ENCODE assay signal across 14 cellular contexts in the genomic region with DNA sequence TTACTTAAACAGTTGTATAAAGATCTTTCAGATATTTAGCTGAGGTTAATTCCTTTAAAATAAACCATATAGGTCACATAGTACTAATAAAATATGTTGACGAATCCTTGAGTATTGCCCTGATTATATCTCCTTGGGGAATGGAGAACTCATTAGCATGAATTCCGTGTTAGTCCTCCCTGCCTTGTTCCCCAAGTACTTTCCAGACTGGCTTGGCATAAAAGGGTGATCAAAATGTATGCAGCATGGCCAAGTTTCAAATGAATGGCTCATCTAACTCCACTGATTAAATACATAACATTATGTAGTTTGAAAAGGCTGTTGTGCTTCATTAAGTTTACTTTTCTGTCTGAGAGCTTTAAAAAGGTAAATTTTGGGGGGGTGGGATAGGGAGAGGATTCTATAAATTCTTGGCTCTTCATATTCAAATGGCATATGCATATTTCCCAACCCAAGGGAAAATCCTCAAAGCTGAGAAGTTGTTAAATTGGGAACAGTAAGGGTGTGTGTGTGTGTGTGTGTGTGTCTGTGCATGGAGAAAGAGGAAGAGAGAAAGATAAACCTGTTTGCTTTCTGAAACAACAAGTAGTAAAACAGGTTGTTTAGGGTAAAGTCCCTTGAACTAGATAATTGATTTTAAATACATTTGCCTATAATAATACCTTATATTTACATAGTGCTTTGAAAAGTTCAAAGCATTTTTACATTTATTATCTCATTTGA. TPM values are rescaled to one million over a fixed set of nuclear protein-coding genes. Genes with fewer than 3 reads are reported as not detected.
DNase-seq lines count a peak whose midpoint lies in the region; ATAC-seq, FAIRE-seq and TF ChIP-seq lines count a peak whose summit lies in the region.
"Had no signal": no experiment of that assay in that cellular context is flagged by ENCODE, and none has a peak within 500 bp of the region (broad histone marks: within the 10 kb centered on the region; RNA-seq: fewer than 3 reads in every experiment).

No MANE protein-coding gene starts in this region.

- H3K4me2 ChIP-seq in DOHH2 (ENCODE audit: low read length), result peak overlapping the region; percentile 34

- H3K9me3 Mint-ChIP-seq in nephron, result no peaks in the 10 kb centered on the region
- H3K9me3 Mint-ChIP-seq: activated naive CD4-positive, alpha-beta T cell treated with anti-CD3 and anti-CD28 coated beads for 36 hours; CD14-positive monocyte had no signal

- no peaks in the 10 kb centered on the region; the same call in 1 of the 2 replicates for H3K27me3 ChIP-seq in DOHH2 (ENCODE audit: control insufficient read depth, low read length)
- H3K27me3 ChIP-seq in bronchial epithelial cell (ENCODE audit: control insufficient read depth, insufficient read depth, low read length), result no peaks in the 10 kb centered on the region
- H3K27me3 ChIP-seq: Peyer's patch had no signal

- peak overlapping the region in 1 of 3 experiments; percentile 20 for H3K4me3 Mint-ChIP-seq in nephron
- H3K4me3 Mint-ChIP-seq: activated naive CD4-positive, alpha-beta T cell treated with anti-CD3 and anti-CD28 coated beads for 36 hours; CD14-positive monocyte had no signal

- peaks cover 28% of the 10 kb centered on the region for H3K4me1 Mint-ChIP-seq in nephron

- peak overlapping the region; percentile 38 to 80 (median 78) for H3K27ac Mint-ChIP-seq in nephron
- H3K27ac Mint-ChIP-seq: activated naive CD4-positive, alpha-beta T cell treated with anti-CD3 and anti-CD28 coated beads for 36 hours; CD14-positive monocyte had no signal

- H3K4me3 ChIP-seq in DOHH2 (ENCODE audit: low read length) (no peak overlapping the region), LNCaP clone FGC (ENCODE audit: low read depth, low read length) (0 out of 2 replicates have a peak overlapping the region, but pooled peaks have one; percentile 10), bronchial epithelial cell (ENCODE audit: low read depth, low read length) (no peak overlapping the region)
- H3K4me3 ChIP-seq: Peyer's patch had no signal

- H3K27ac ChIP-seq in DOHH2 (ENCODE audit: low read depth, low read length), result no peak overlapping the region

- FAIRE-seq in bronchial epithelial cell (lab: Jason Lieb, UNC) (no peak), GM19239 (lab: Jason Lieb, UNC) (no peak)

- H4K20me1 ChIP-seq in DOHH2 (ENCODE audit: control insufficient read depth, insufficient read depth, low read depth, low read length), result no peaks in the 10 kb centered on the region

- peaks cover 13% of the 10 kb centered on the region for H3F3A ChIP-seq in DOHH2 (ENCODE audit: control insufficient read depth, insufficient read depth)

- H3K36me3 ChIP-seq in DOHH2 (ENCODE audit: control insufficient read depth, low read length) (no peaks in the 10 kb centered on the region; the same call in 1 of the 2 replicates), bronchial epithelial cell (ENCODE audit: control insufficient read depth, insufficient read depth, low read length) (no peaks in the 10 kb centered on the region)
- H3K36me3 ChIP-seq: Peyer's patch had no signal

- no peaks in the 10 kb centered on the region for H3K9me2 ChIP-seq in DOHH2 (replicated peaks; ENCODE audit: control insufficient read depth, low read length)

- no peaks in the 10 kb centered on the region for H3K36me3 Mint-ChIP-seq in nephron (ENCODE audit: low read depth)
- H3K36me3 Mint-ChIP-seq: CD14-positive monocyte had no signal

- H3K9me3 ChIP-seq in DOHH2 (ENCODE audit: control insufficient read depth, insufficient read depth, low read length), result no peaks in the 10 kb centered on the region
- H3K9me3 ChIP-seq: Peyer's patch had no signal

- TF ChIP-seq CTCF in DOHH2 (IDR thresholded peaks at IDR 0.05; ENCODE audit: low read depth, low read length, poor library complexity, severe bottlenecking), result no peak
- no peak for TF ChIP-seq CTCF in LNCaP clone FGC (IDR thresholded peaks at IDR 0.05; ENCODE audit: control insufficient read depth, extremely low read depth, insufficient read depth)
- no peak for TF ChIP-seq CTCF in bronchial epithelial cell (IDR thresholded peaks at IDR 0.05; ENCODE audit: insufficient read depth, low read length, severe bottlenecking)
- TF ChIP-seq CTCF in nephron (IDR thresholded peaks at IDR 0.05; ENCODE audit: unreplicated experiment in 3 of 3), result no peak

- H3K4me1 ChIP-seq in DOHH2 (ENCODE audit: control insufficient read depth, low read length), result peaks cover 38% of the 10 kb centered on the region

- H3K27me3 Mint-ChIP-seq in nephron (ENCODE audit: low read depth), result no peaks in the 10 kb centered on the region

- no peak for ATAC-seq in HG03565 (IDR thresholded peaks at IDR 0.05; ENCODE audit: unreplicated experiment)
- ATAC-seq: right cardiac atrium had no signal

- H3K79me2 ChIP-seq in DOHH2 (ENCODE audit: control insufficient read depth, low read length), result no peaks in the 10 kb centered on the region

- DNase-seq in LNCaP clone FGC (ENCODE audit: low read depth) (peak; percentile 90), bronchial epithelial cell (ENCODE audit: low read depth) (peak; percentile 22), GM19239 (ENCODE audit: insufficient read length, low spot score) (no peak), HCEC 1CT (no peak), DMS114 treated with DMSO at 0.1 percent for 48 hours (lab: John Stamatoyannopoulos, UW; ENCODE audit: unreplicated experiment) (no peak)
- DNase-seq: activated naive CD4-positive, alpha-beta T cell treated with anti-CD3 and anti-CD28 coated beads for 36 hours; cerebellar nuclear complex; NCI-H2227 treated with DMSO at 0.1 percent for 48 hours; Peyer's patch; right cardiac atrium had no signal

RNA-seq across cellular contexts. Expression of a gene that starts 4.8 kb away (rescaled TPM):
- 39.5 and 44.2 TPM in 2 replicates for total RNA-seq in bronchial epithelial cell

Comparison
In these comparisons a context has a peak if more than half of its experiments do, and no peak if none do; other contexts are left out.
1. DNase-seq: peak in LNCaP clone FGC (single experiment) and bronchial epithelial cell (single experiment); none in GM19239 (single experiment), HCEC 1CT (single experiment) and DMS114 treated with DMSO at 0.1 percent for 48 hours (single experiment).